Comparison of ENCODE assay signal across 14 cellular contexts in the genomic region with DNA sequence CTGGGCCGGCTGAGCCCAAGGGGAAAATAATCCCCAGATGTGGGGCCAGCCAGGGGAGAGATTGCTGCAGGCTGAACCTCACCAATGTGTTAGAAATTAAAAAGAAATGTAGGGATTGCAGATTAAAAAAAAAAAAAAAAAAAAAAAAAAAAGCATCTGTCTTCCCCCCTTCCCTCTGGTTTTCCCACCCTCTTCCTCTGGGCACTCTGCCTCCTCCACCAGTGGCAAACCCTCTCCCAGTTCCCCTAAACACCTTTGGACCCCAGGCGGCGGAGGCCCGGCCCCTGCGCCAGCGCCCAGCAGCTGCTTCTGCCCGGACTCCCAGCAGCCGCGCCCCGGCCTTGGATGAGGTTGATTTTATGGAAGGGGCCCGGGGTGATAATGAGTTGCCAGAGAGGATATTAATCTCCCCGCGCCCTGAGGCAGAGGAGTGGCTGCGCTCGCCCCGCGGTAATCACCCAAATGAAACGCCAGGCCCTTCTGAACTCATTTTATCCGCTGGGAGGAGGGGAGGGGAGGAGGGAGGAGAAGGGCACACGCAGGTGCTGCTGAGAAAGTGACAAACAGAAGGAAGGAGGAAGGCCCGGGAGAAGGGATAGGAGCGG. TPM values are rescaled to one million over a fixed set of nuclear protein-coding genes. Genes with fewer than 3 reads are reported as not detected.
DNase-seq lines count a peak whose midpoint lies in the region; ATAC-seq lines count a peak whose summit lies in the region.
"Had no signal": no experiment of that assay in that cellular context is flagged by ENCODE, and none has a peak within 500 bp of the region (broad histone marks: within the 10 kb centered on the region; RNA-seq: fewer than 3 reads in every experiment).

No MANE protein-coding gene starts in this region.

- intact Hi-C loops in activated naive CD4-positive, alpha-beta T cell treated with anti-CD3 and anti-CD28 coated beads for 36 hours (cut with micrococcal nuclease) = loop anchor here (5.0 kb wide), 2 partner anchors 384 to 689 kb away; no protein-coding TSS in a partner anchor
- intact Hi-C loops in left colon (cut with DNase I, micrococcal nuclease) = no loop called here

- H3K27ac Mint-ChIP-seq in activated naive CD4-positive, alpha-beta T cell treated with anti-CD3 and anti-CD28 coated beads, Interleukin-2, amount 10 ng/mL, durations not matched to agents 7 days and 5 days = peak overlapping the region; percentile 54
- no peak overlapping the region for H3K27ac Mint-ChIP-seq in activated naive CD4-positive, alpha-beta T cell treated with anti-CD3 and anti-CD28 coated beads for 36 hours
- peak overlapping the region; percentile 92 for H3K27ac Mint-ChIP-seq in stimulated activated naive B cell treated with anti-CD40 and anti-IgM and Interleukin-4, amounts not matched to agents 10 μg/mL and 1 μg/mL and 100 μg/mL, for 72 hours

- no peak for DNase-seq in activated naive CD4-positive, alpha-beta T cell treated with anti-CD3 and anti-CD28 coated beads, Interleukin-2, amount 10 ng/mL, durations not matched to agents 7 days and 5 days
- no peak for DNase-seq in activated naive CD4-positive, alpha-beta T cell treated with anti-CD3 and anti-CD28 coated beads for 36 hours
- DNase-seq in NCI-H526 treated with DMSO at 0.1 percent for 48 hours (lab: John Stamatoyannopoulos, UW) = peak; percentile 94
- peak; percentile 84 to 87 for DNase-seq in left colon
- no peak for DNase-seq in stimulated activated naive B cell treated with anti-CD40 and anti-IgM and Interleukin-4, amounts not matched to agents 10 μg/mL and 1 μg/mL and 100 μg/mL, for 72 hours
- DNase-seq in AG08396 (ENCODE audit: low spot score) = no peak
- DNase-seq in SIG-M5 (lab: John Stamatoyannopoulos, UW) = no peak
- DNase-seq in NCI-H446 treated with DMSO at 0.1 percent for 48 hours (lab: John Stamatoyannopoulos, UW) = no peak
- DNase-seq: AML-193, DMS79 treated with DMSO at 0.1 percent for 48 hours, MV-4-11 had no signal

- H3K4me3 Mint-ChIP-seq in activated naive CD4-positive, alpha-beta T cell treated with anti-CD3 and anti-CD28 coated beads, Interleukin-2, amount 10 ng/mL, durations not matched to agents 7 days and 5 days = no peak overlapping the region
- H3K4me3 Mint-ChIP-seq in activated naive CD4-positive, alpha-beta T cell treated with anti-CD3 and anti-CD28 coated beads for 36 hours = no peak overlapping the region
- H3K4me3 Mint-ChIP-seq in stimulated activated naive B cell treated with anti-CD40 and anti-IgM and Interleukin-4, amounts not matched to agents 10 μg/mL and 1 μg/mL and 100 μg/mL, for 72 hours = peak overlapping the region; percentile 46 to 48

- peaks cover 100% of the 10 kb centered on the region for H3K27me3 Mint-ChIP-seq in activated naive CD4-positive, alpha-beta T cell treated with anti-CD3 and anti-CD28 coated beads, Interleukin-2, amount 10 ng/mL, durations not matched to agents 7 days and 5 days
- peaks cover 74% of the 10 kb centered on the region for H3K27me3 Mint-ChIP-seq in activated naive CD4-positive, alpha-beta T cell treated with anti-CD3 and anti-CD28 coated beads for 36 hours (ENCODE audit: low read depth)
- peaks cover 77 to 84% of the 10 kb centered on the region in 2 donors for H3K27me3 Mint-ChIP-seq in stimulated activated naive B cell treated with anti-CD40 and anti-IgM and Interleukin-4, amounts not matched to agents 10 μg/mL and 1 μg/mL and 100 μg/mL, for 72 hours

- ATAC-seq in left colon = peak; percentile 62
- ATAC-seq in stimulated activated naive B cell treated with anti-CD40 and anti-IgM and Interleukin-4, amounts not matched to agents 10 μg/mL and 1 μg/mL and 100 μg/mL, for 72 hours (replicated peaks) = no peak

- no peaks in the 10 kb centered on the region for H3K9me3 Mint-ChIP-seq in activated naive CD4-positive, alpha-beta T cell treated with anti-CD3 and anti-CD28 coated beads, Interleukin-2, amount 10 ng/mL, durations not matched to agents 7 days and 5 days
- H3K9me3 Mint-ChIP-seq in activated naive CD4-positive, alpha-beta T cell treated with anti-CD3 and anti-CD28 coated beads for 36 hours = no peaks in the 10 kb centered on the region
- no peaks in the 10 kb centered on the region for H3K9me3 Mint-ChIP-seq in stimulated activated naive B cell treated with anti-CD40 and anti-IgM and Interleukin-4, amounts not matched to agents 10 μg/mL and 1 μg/mL and 100 μg/mL, for 72 hours

- H3K36me3 Mint-ChIP-seq in activated naive CD4-positive, alpha-beta T cell treated with anti-CD3 and anti-CD28 coated beads, Interleukin-2, amount 10 ng/mL, durations not matched to agents 7 days and 5 days = no peaks in the 10 kb centered on the region
- no peaks in the 10 kb centered on the region for H3K36me3 Mint-ChIP-seq in activated naive CD4-positive, alpha-beta T cell treated with anti-CD3 and anti-CD28 coated beads for 36 hours (ENCODE audit: low read depth)
- H3K36me3 Mint-ChIP-seq in stimulated activated naive B cell treated with anti-CD40 and anti-IgM and Interleukin-4, amounts not matched to agents 10 μg/mL and 1 μg/mL and 100 μg/mL, for 72 hours = no peaks in the 10 kb centered on the region

- CTCF ChIA-PET in activated naive CD4-positive, alpha-beta T cell treated with anti-CD3 and anti-CD28 coated beads, Interleukin-2, amount 10 ng/mL, durations not matched to agents 7 days and 5 days (lab: Charles Lee) = interaction anchor here (1.3 kb wide), 1 partner anchor 16 kb away, joined by 3 read pairs; no protein-coding TSS in a partner anchor
- CTCF ChIA-PET in activated naive CD4-positive, alpha-beta T cell treated with anti-CD3 and anti-CD28 coated beads for 36 hours (lab: Charles Lee) = no interaction called here

- peaks cover 23% of the 10 kb centered on the region for H3K4me1 Mint-ChIP-seq in activated naive CD4-positive, alpha-beta T cell treated with anti-CD3 and anti-CD28 coated beads, Interleukin-2, amount 10 ng/mL, durations not matched to agents 7 days and 5 days
- peaks cover 28% of the 10 kb centered on the region for H3K4me1 Mint-ChIP-seq in activated naive CD4-positive, alpha-beta T cell treated with anti-CD3 and anti-CD28 coated beads for 36 hours (ENCODE audit: low read depth)
- peaks cover 20 to 46% of the 10 kb centered on the region in 2 donors for H3K4me1 Mint-ChIP-seq in stimulated activated naive B cell treated with anti-CD40 and anti-IgM and Interleukin-4, amounts not matched to agents 10 μg/mL and 1 μg/mL and 100 μg/mL, for 72 hours

RNA-seq across cellular contexts. Expression of a gene that starts 6.9 kb away (rescaled TPM):
- total RNA-seq in activated naive CD4-positive, alpha-beta T cell treated with anti-CD3 and anti-CD28 coated beads for 36 hours = under 1 TPM in 1 of 2 experiments, not detected in 1; 0.10 TPM
- 10 to 100 TPM; 15.9 to 20.4 TPM for total RNA-seq in left colon
- total RNA-seq: cerebellum, osteocyte, thoracic aorta had no signal

RNA-seq across cellular contexts. Expression of a gene that starts 54.0 kb away (rescaled TPM):
- 10 to 100 TPM; 26.0 to 28.3 TPM for total RNA-seq in activated naive CD4-positive, alpha-beta T cell treated with anti-CD3 and anti-CD28 coated beads for 36 hours
- total RNA-seq in left colon = 10 to 100 TPM; 13.3 to 16.1 TPM

Comparison
In these comparisons a context has a peak if more than half of its experiments do, and no peak if none do; other contexts are left out.
1. DNase-seq: peak in NCI-H526 treated with DMSO at 0.1 percent for 48 hours (single experiment) and left colon (2 of 2); none in activated naive CD4-positive, alpha-beta T cell treated with anti-CD3 and anti-CD28 coated beads, Interleukin-2, amount 10 ng/mL, durations not matched to agents 7 days and 5 days (single experiment), activated naive CD4-positive, alpha-beta T cell treated with anti-CD3 and anti-CD28 coated beads for 36 hours (single experiment), stimulated activated naive B cell treated with anti-CD40 and anti-IgM and Interleukin-4, amounts not matched to agents 10 μg/mL and 1 μg/mL and 100 μg/mL, for 72 hours (single experiment), AG08396 (single experiment), SIG-M5 (single experiment) and NCI-H446 treated with DMSO at 0.1 percent for 48 hours (single experiment).
2. H3K4me3 Mint-ChIP-seq: peak in stimulated activated naive B cell treated with anti-CD40 and anti-IgM and Interleukin-4, amounts not matched to agents 10 μg/mL and 1 μg/mL and 100 μg/mL, for 72 hours (2 of 2); none in activated naive CD4-positive, alpha-beta T cell treated with anti-CD3 and anti-CD28 coated beads, Interleukin-2, amount 10 ng/mL, durations not matched to agents 7 days and 5 days (single experiment) and activated naive CD4-positive, alpha-beta T cell treated with anti-CD3 and anti-CD28 coated beads for 36 hours (single experiment).
3. RNA of a gene that starts 6.9 kb away (total RNA-seq): 15.9 to 20.4 TPM in left colon; 0.10 TPM in activated naive CD4-positive, alpha-beta T cell treated with anti-CD3 and anti-CD28 coated beads for 36 hours; every median in the first group is over 10 times any median in the second.